Comparison of ENCODE assay signal across 8 cellular contexts in the genomic region with DNA sequence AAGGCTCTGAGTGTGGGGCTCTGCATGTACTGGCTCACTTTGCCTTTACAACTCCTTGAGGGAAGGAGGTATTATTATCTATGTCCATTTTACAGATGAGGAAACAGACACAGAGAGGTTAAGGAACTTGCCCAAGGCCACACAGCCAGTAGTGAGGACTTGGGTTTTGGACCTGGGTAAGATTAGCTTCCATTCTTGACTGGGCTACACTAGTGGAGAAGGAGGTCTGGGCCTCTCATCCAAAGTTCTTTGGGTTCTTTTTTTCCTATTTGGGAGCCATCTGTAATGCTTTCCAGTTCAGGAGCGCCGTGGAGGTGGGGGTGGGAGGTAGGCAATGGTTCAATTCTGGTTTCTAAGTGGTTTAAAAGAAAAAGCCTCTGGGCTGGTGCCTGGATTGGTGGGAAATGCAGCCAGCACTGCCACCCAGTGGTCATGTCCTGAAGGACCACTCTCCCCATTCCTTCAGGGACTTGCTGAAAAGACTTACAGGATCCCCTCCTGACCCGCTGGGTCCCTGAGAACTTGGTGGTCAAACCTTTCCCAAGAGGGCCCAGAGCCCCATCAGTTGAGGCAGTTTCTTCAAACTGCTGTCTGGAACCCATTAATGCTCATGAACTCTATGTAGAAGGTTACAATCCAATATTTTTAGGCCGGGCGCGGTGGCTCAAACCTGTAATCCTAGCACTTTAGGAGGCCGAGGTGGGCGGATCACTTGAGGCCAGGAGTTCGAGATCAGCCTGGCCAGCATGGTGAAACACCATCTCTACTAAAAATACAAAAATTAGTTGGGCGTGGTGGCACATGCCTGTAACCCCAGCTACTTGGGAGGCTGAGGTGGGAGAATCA. TPM values are rescaled to one million over a fixed set of nuclear protein-coding genes. Genes with fewer than 3 reads are reported as not detected.
DNase-seq lines count a peak whose midpoint lies in the region; ATAC-seq and TF ChIP-seq lines count a peak whose summit lies in the region.

No MANE protein-coding gene starts in this region.

- H3K27me3 Mint-ChIP-seq in CD4-positive, CD25-positive, alpha-beta regulatory T cell, result peaks cover 26% of the 10 kb centered on the region
- H3K27me3 Mint-ChIP-seq in activated T-helper 1 cell treated with anti-CD3 and anti-CD28 coated beads, Interleukin-12 subunit alpha, Interleukin-12 subunit beta, Interleukin-2, Interleukin-4 antibody, amounts not matched to agents 30 ng/mL and 10 ng/mL and 1 ng/mL, durations not matched to agents 14 hours and 24 hours and 36 hours (ENCODE audit: insufficient read depth), result peaks cover 9% of the 10 kb centered on the region

- H3K27ac Mint-ChIP-seq in CD4-positive, CD25-positive, alpha-beta regulatory T cell, result no peak overlapping the region
- H3K27ac Mint-ChIP-seq in activated T-helper 1 cell treated with anti-CD3 and anti-CD28 coated beads, Interleukin-12 subunit alpha, Interleukin-12 subunit beta, Interleukin-2, Interleukin-4 antibody, amounts not matched to agents 30 ng/mL and 10 ng/mL and 1 ng/mL, durations not matched to agents 14 hours and 24 hours and 36 hours, result no peak overlapping the region

- H3K4me3 ChIP-seq in CD4-positive, CD25-positive, alpha-beta regulatory T cell (ENCODE audit: low read depth, low read length), result no peak overlapping the region
- H3K4me3 ChIP-seq in Peyer's patch (no peak overlapping the region), fibroblast of villous mesenchyme (ENCODE audit: low read depth, low read length) (no peak overlapping the region), upper lobe of left lung (no peak overlapping the region)

- peak; percentile 41 to 63 (median 62) for DNase-seq in CD4-positive, CD25-positive, alpha-beta regulatory T cell
- peak; percentile 54 for DNase-seq in GM19238 (ENCODE audit: insufficient read length, low spot score)
- peak; percentile 69 for DNase-seq in HK-2 (ENCODE audit: unreplicated experiment)
- peak; percentile 41 to 86 (median 76) for DNase-seq in Peyer's patch
- DNase-seq in activated T-helper 1 cell treated with anti-CD3 and anti-CD28 coated beads, Interleukin-12 subunit alpha, Interleukin-12 subunit beta, Interleukin-2, Interleukin-4 antibody, amounts not matched to agents 30 ng/mL and 10 ng/mL and 1 ng/mL, durations not matched to agents 14 hours and 24 hours and 36 hours (ENCODE audit: low spot score), result peak; percentile 37
- peak; percentile 68 for DNase-seq in fibroblast of villous mesenchyme (ENCODE audit: low read depth)
- peak; percentile 40 for DNase-seq in non-pigmented ciliary epithelial cell (ENCODE audit: low read depth)
- peak in 1 of 2 donors; percentile 59 for DNase-seq in upper lobe of left lung

- peaks cover 0 to 4% (median 0%) of the 10 kb centered on the region in 4 donors for H3K4me1 Mint-ChIP-seq in CD4-positive, CD25-positive, alpha-beta regulatory T cell
- H3K4me1 Mint-ChIP-seq in activated T-helper 1 cell treated with anti-CD3 and anti-CD28 coated beads, Interleukin-12 subunit alpha, Interleukin-12 subunit beta, Interleukin-2, Interleukin-4 antibody, amounts not matched to agents 30 ng/mL and 10 ng/mL and 1 ng/mL, durations not matched to agents 14 hours and 24 hours and 36 hours (ENCODE audit: low read depth), result no peaks in the 10 kb centered on the region

- no peaks in the 10 kb centered on the region for H3K9me3 Mint-ChIP-seq in CD4-positive, CD25-positive, alpha-beta regulatory T cell
- H3K9me3 Mint-ChIP-seq in activated T-helper 1 cell treated with anti-CD3 and anti-CD28 coated beads, Interleukin-12 subunit alpha, Interleukin-12 subunit beta, Interleukin-2, Interleukin-4 antibody, amounts not matched to agents 30 ng/mL and 10 ng/mL and 1 ng/mL, durations not matched to agents 14 hours and 24 hours and 36 hours, result no peaks in the 10 kb centered on the region

- WGBS in upper lobe of left lung, 2 donors, result 59 to 68% methylated on average over 10 of the region's 10 CpGs

- peak; percentile 68 to 75 for ATAC-seq in CD4-positive, CD25-positive, alpha-beta regulatory T cell (ENCODE audit: low read depth in 2 of 2)
- ATAC-seq in upper lobe of left lung (ENCODE audit: low FRiP score in 2 of 2), result peak; percentile 78 to 91

- no peak for TF ChIP-seq EP300 in upper lobe of left lung (IDR thresholded peaks at IDR 0.05)

- no peak overlapping the region for H3K27ac ChIP-seq in CD4-positive, CD25-positive, alpha-beta regulatory T cell (ENCODE audit: insufficient read depth, low read length, poor library complexity, severe bottlenecking)
- H3K27ac ChIP-seq in Peyer's patch (no peak overlapping the region), upper lobe of left lung (no peak overlapping the region)

- no peaks in the 10 kb centered on the region for H3K36me3 Mint-ChIP-seq in CD4-positive, CD25-positive, alpha-beta regulatory T cell
- H3K36me3 Mint-ChIP-seq in activated T-helper 1 cell treated with anti-CD3 and anti-CD28 coated beads, Interleukin-12 subunit alpha, Interleukin-12 subunit beta, Interleukin-2, Interleukin-4 antibody, amounts not matched to agents 30 ng/mL and 10 ng/mL and 1 ng/mL, durations not matched to agents 14 hours and 24 hours and 36 hours (ENCODE audit: low read depth), result no peaks in the 10 kb centered on the region

- intact Hi-C loops in activated T-helper 1 cell treated with anti-CD3 and anti-CD28 coated beads, Interleukin-12 subunit alpha, Interleukin-12 subunit beta, Interleukin-2, Interleukin-4 antibody, amounts not matched to agents 30 ng/mL and 10 ng/mL and 1 ng/mL, durations not matched to agents 14 hours and 24 hours and 36 hours (cut with micrococcal nuclease), result loop anchor here (1.0 to 5.0 kb wide), 6 partner anchors 13 to 271 kb away; a partner anchor contains a TSS

- peak; percentile 28 to 87 (median 78) for TF ChIP-seq CTCF in Peyer's patch (IDR thresholded peaks at IDR 0.05)
- TF ChIP-seq CTCF in fibroblast of villous mesenchyme (IDR thresholded peaks at IDR 0.05; ENCODE audit: insufficient read depth, low read depth, low read length), result peak; percentile 92
- TF ChIP-seq CTCF in upper lobe of left lung (IDR thresholded peaks at IDR 0.05), result peak; percentile 66 to 84 (median 78)

- H3K4me1 ChIP-seq in CD4-positive, CD25-positive, alpha-beta regulatory T cell (ENCODE audit: control insufficient read depth, insufficient read depth, low read length, poor library complexity, severe bottlenecking), result no peaks in the 10 kb centered on the region
- no peaks in the 10 kb centered on the region for H3K4me1 ChIP-seq in Peyer's patch
- H3K4me1 ChIP-seq in upper lobe of left lung, result no peaks in the 10 kb centered on the region

- H3K27me3 ChIP-seq in CD4-positive, CD25-positive, alpha-beta regulatory T cell (ENCODE audit: control insufficient read depth, insufficient read depth, low read length), result no peaks in the 10 kb centered on the region
- no peaks in the 10 kb centered on the region for H3K27me3 ChIP-seq in Peyer's patch
- H3K27me3 ChIP-seq in upper lobe of left lung, result no peaks in the 10 kb centered on the region

- H3K9me3 ChIP-seq in CD4-positive, CD25-positive, alpha-beta regulatory T cell (ENCODE audit: control insufficient read depth in 2 of 2, low read length in 2 of 2), result no peaks in the 10 kb centered on the region
- H3K9me3 ChIP-seq in Peyer's patch, result no peaks in the 10 kb centered on the region
- no peaks in the 10 kb centered on the region for H3K9me3 ChIP-seq in upper lobe of left lung

- no peaks in the 10 kb centered on the region for H3K36me3 ChIP-seq in CD4-positive, CD25-positive, alpha-beta regulatory T cell (ENCODE audit: control insufficient read depth, insufficient read depth, low read length)
- no peaks in the 10 kb centered on the region for H3K36me3 ChIP-seq in Peyer's patch
- H3K36me3 ChIP-seq in upper lobe of left lung, result no peaks in the 10 kb centered on the region

- TF ChIP-seq POLR2A in Peyer's patch (IDR thresholded peaks at IDR 0.05) (no peak), upper lobe of left lung (IDR thresholded peaks at IDR 0.05) (no peak)

- no peak overlapping the region for H3K4me3 Mint-ChIP-seq in CD4-positive, CD25-positive, alpha-beta regulatory T cell
- H3K4me3 Mint-ChIP-seq in activated T-helper 1 cell treated with anti-CD3 and anti-CD28 coated beads, Interleukin-12 subunit alpha, Interleukin-12 subunit beta, Interleukin-2, Interleukin-4 antibody, amounts not matched to agents 30 ng/mL and 10 ng/mL and 1 ng/mL, durations not matched to agents 14 hours and 24 hours and 36 hours, result no peak overlapping the region

RNA-seq across cellular contexts. Expression of a gene that starts 38.6 kb away (rescaled TPM):
- total RNA-seq in CD4-positive, CD25-positive, alpha-beta regulatory T cell, result not detected
- not detected for polyA plus RNA-seq in CD4-positive, CD25-positive, alpha-beta regulatory T cell
- total RNA-seq in Peyer's patch (not detected), fibroblast of villous mesenchyme (not detected in 2 replicates), upper lobe of left lung (under 1 TPM in 3 of 6 donors, not detected in 3; 0.09 to 0.15 (median 0.10) TPM)
- total RNA-seq in activated T-helper 1 cell treated with anti-CD3 and anti-CD28 coated beads, Interleukin-12 subunit alpha, Interleukin-12 subunit beta, Interleukin-2, Interleukin-4 antibody, amounts not matched to agents 30 ng/mL and 10 ng/mL and 1 ng/mL, durations not matched to agents 14 hours and 24 hours and 36 hours, result not detected in 2 replicates

RNA-seq across cellular contexts. Expression of a gene that starts 50.3 kb away (rescaled TPM):
- 30.3 TPM for total RNA-seq in CD4-positive, CD25-positive, alpha-beta regulatory T cell
- polyA plus RNA-seq in CD4-positive, CD25-positive, alpha-beta regulatory T cell, result 10 to 100 TPM; 13.8 to 20.9 (median 17.7) TPM
- total RNA-seq in Peyer's patch (10 to 100 TPM in 3 of 4 donors, 1 to 10 TPM in 1; 5.1 to 46.2 (median 15.6) TPM), fibroblast of villous mesenchyme (20.7 and 20.9 TPM in 2 replicates), upper lobe of left lung (10 to 100 TPM; 18.1 to 58.8 (median 21.2) TPM)
- total RNA-seq in activated T-helper 1 cell treated with anti-CD3 and anti-CD28 coated beads, Interleukin-12 subunit alpha, Interleukin-12 subunit beta, Interleukin-2, Interleukin-4 antibody, amounts not matched to agents 30 ng/mL and 10 ng/mL and 1 ng/mL, durations not matched to agents 14 hours and 24 hours and 36 hours, result 58.5 and 62.3 TPM in 2 replicates

RNA-seq across cellular contexts. Expression of a gene that starts 51.0 kb away (rescaled TPM):
- 30.8 TPM for total RNA-seq in CD4-positive, CD25-positive, alpha-beta regulatory T cell
- polyA plus RNA-seq in CD4-positive, CD25-positive, alpha-beta regulatory T cell, result 10 to 100 TPM; 15.4 to 24.0 (median 19.7) TPM
- 10 to 100 TPM in 1 of 4 donors, 1 to 10 TPM in 3; 5.1 to 10.7 (median 9.3) TPM for total RNA-seq in Peyer's patch
- 12.1 and 12.9 TPM in 2 replicates for total RNA-seq in activated T-helper 1 cell treated with anti-CD3 and anti-CD28 coated beads, Interleukin-12 subunit alpha, Interleukin-12 subunit beta, Interleukin-2, Interleukin-4 antibody, amounts not matched to agents 30 ng/mL and 10 ng/mL and 1 ng/mL, durations not matched to agents 14 hours and 24 hours and 36 hours
- 31.5 and 37.7 TPM in 2 replicates for total RNA-seq in fibroblast of villous mesenchyme
- total RNA-seq in upper lobe of left lung, result 10 to 100 TPM; 21.0 to 35.3 (median 29.9) TPM
